8 cellular contexts compared by ENCODE assay signal in the genomic region with DNA sequence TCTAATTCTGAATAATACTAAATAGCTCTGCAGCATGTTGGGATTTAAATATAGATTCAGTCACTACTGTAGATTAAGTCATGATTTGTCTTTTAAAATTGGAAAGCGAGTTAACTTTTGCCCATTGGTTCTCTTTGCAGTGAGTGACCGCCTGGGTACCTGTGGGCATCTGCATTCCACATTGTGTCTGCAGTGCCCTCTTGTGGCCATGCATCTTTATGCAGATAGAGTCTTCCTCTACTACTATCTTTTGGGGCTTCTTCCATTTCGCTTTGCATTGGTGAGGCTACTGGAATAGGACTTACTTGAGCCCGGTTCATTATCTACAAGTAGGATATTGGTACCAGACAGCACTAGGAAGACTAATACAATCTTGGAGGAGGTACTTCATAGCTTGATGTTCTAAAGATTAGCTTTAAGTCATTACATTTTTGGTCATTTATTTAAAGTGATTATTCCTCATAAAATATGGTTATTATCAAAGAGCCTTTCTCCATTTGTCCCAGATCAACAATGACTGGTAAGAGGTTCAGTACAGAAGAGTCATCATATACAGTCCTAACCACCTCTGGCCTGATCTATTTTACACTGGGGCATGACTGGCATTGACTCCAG.
DNase-seq lines count a peak whose midpoint lies in the region; ATAC-seq, FAIRE-seq and TF ChIP-seq lines count a peak whose summit lies in the region.

No MANE protein-coding gene starts in this region.

- no peaks in the 10 kb centered on the region for H3K79me2 ChIP-seq in parathyroid adenoma

- no peak overlapping the region for H3K4me2 ChIP-seq in parathyroid adenoma (ENCODE audit: low read length)

- DNase-seq in D721Med (ENCODE audit: insufficient read length, low spot score) = peak; percentile 48
- DNase-seq in NOMO-1 treated with DMSO at 0.1 percent for 48 hours (lab: John Stamatoyannopoulos, UW; ENCODE audit: unreplicated experiment) = peak; percentile 34
- peak; percentile 39 for DNase-seq in activated T-cell treated with anti-CD3 and anti-CD28 coated beads for 24 hours (ENCODE audit: low read depth)
- DNase-seq in fibroblast of villous mesenchyme (ENCODE audit: low read depth) = peak; percentile 41
- no peak for DNase-seq in GF-D8 (lab: John Stamatoyannopoulos, UW)

- H3K4me3 ChIP-seq in fibroblast of villous mesenchyme (ENCODE audit: low read depth, low read length) (no peak overlapping the region), parathyroid adenoma (ENCODE audit: low read depth, low read length) (no peak overlapping the region)

- no peaks in the 10 kb centered on the region for H3K27me3 ChIP-seq in parathyroid adenoma (ENCODE audit: control insufficient read depth, insufficient read depth, low read length)

- no peak for FAIRE-seq in D721Med (lab: Jason Lieb, UNC)

- ATAC-seq in GM19324 (IDR thresholded peaks at IDR 0.05; ENCODE audit: low FRiP score, unreplicated experiment) = peak; percentile 73
- ATAC-seq in HG03354 (IDR thresholded peaks at IDR 0.05; ENCODE audit: poor library complexity, severe bottlenecking, unreplicated experiment) = peak; percentile 85

- no peak overlapping the region for H3K27ac ChIP-seq in parathyroid adenoma

- H2AFZ ChIP-seq in parathyroid adenoma = no peak overlapping the region

- peak; percentile 74 for TF ChIP-seq CTCF in D721Med (IDR thresholded peaks at IDR 0.05; ENCODE audit: insufficient read depth, missing control alignments)
- peak; percentile 88 for TF ChIP-seq CTCF in fibroblast of villous mesenchyme (IDR thresholded peaks at IDR 0.05; ENCODE audit: insufficient read depth, low read depth, low read length)
- peak; percentile 49 for TF ChIP-seq CTCF in parathyroid adenoma (IDR thresholded peaks at IDR 0.05)

- H3K36me3 ChIP-seq in parathyroid adenoma (ENCODE audit: control insufficient read depth, insufficient read depth, low read length) = no peaks in the 10 kb centered on the region

- no peak overlapping the region for H3K9ac ChIP-seq in parathyroid adenoma

- H3K9me3 ChIP-seq in parathyroid adenoma (ENCODE audit: control insufficient read depth, low read length) = no peaks in the 10 kb centered on the region

- H3K4me1 ChIP-seq in parathyroid adenoma = no peaks in the 10 kb centered on the region
